6 cellular contexts compared by ENCODE assay signal in genomic region chr6:147122823-147123222, GRCh38.
"Had no signal": no experiment of that assay in that cellular context is flagged by ENCODE, and none has a peak within 500 bp of the region (broad histone marks: within the 10 kb centered on the region; RNA-seq: fewer than 3 reads in every experiment).

No MANE protein-coding gene starts in this region.

- FAIRE-seq: H1, H54, HTR-8/SVneo had no signal

- H3K4me3 ChIP-seq: GM23338 had no signal

- H2AFZ ChIP-seq: GM23338 had no signal

- DNase-seq: H9, HCEC 1CT had no signal

- ATAC-seq: GM23338 had no signal

- H3K4me2 ChIP-seq: GM23338 had no signal
